Comparison of ENCODE assay signal across 19 cellular contexts in the genomic region with DNA sequence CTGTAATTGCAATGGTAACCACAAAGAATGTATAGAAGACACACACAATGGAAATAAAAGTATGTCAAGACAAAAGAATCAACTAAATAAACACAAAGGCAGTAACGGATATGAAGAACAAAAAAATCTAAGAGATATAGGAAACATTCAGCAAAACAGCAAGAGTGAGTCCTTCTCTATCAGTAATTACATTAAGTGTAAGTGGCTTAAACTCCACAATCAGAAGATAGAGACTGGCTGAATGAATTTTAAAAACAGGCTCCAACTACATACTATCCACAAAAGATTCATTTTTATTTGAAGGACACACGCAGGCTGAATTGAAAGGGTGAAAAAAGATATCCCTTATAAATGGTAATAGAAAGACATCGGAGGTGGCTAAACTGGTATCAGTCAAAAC. TPM values are rescaled to one million over a fixed set of nuclear protein-coding genes. Genes with fewer than 3 reads are reported as not detected.
A peak's percentile ranks its signal among the peaks of the same experiment; 100 is the strongest.
DNase-seq lines count a peak whose midpoint lies in the region; ATAC-seq, FAIRE-seq and TF ChIP-seq lines count a peak whose summit lies in the region.
"Had no signal": no experiment of that assay in that cellular context is flagged by ENCODE, and none has a peak within 500 bp of the region (broad histone marks: within the 10 kb centered on the region; RNA-seq: fewer than 3 reads in every experiment).

No MANE protein-coding gene starts in this region.

- H3K9ac ChIP-seq in BLaER1 (no peak overlapping the region), K562 (ENCODE audit: insufficient read depth in 1 of 2, low read depth in 2 of 2, low read length in 2 of 2) (no peak overlapping the region), iPS-20b (ENCODE audit: low read depth, low read length) (no peak overlapping the region), MM.1S (ENCODE audit: low read length) (no peak overlapping the region)

- POLR2A ChIA-PET in HEK293 (lab: Yijun Ruan, JAX): no interaction called here
- POLR2A ChIA-PET in K562 (lab: Yijun Ruan, JAX): no interaction called here

- TF ChIP-seq CTCF in HEK293 (tag by site-specific recombination; IDR thresholded peaks at IDR 0.05): no peak
- no peak for TF ChIP-seq CTCF in K562 (IDR thresholded peaks at IDR 0.05 in 2 of 3, conservative IDR thresholded peaks at IDR 0.05 in 1 of 3; ENCODE audit: insufficient read depth in 2 of 3, low read depth in 1 of 3, low read length in 3 of 3)
- no peak for TF ChIP-seq CTCF in MM.1S (IDR thresholded peaks at IDR 0.05; ENCODE audit: low read length)

- H4K20me1 ChIP-seq in BLaER1 (no peaks in the 10 kb centered on the region), K562 (replicated peaks; ENCODE audit: control insufficient read depth, insufficient read depth, low read length) (no peaks in the 10 kb centered on the region), MM.1S (ENCODE audit: insufficient read depth, low read length) (no peaks in the 10 kb centered on the region)

- H2AFZ ChIP-seq in K562 (ENCODE audit: low read depth, low read length) (no peak overlapping the region), MM.1S (ENCODE audit: low read length) (no peak overlapping the region)

- H3K9me2 ChIP-seq in MM.1S (replicated peaks; ENCODE audit: insufficient read depth, low read length): no peaks in the 10 kb centered on the region

- CTCF ChIA-PET in HEK293 (lab: Yijun Ruan, JAX) (no interaction called here), K562 (lab: Yijun Ruan, JAX; ENCODE audit: low intra/inter-chr PET ratio) (no interaction called here)

- 65% methylated on average over 3 of the region's 3 CpGs for WGBS in K562 (ENCODE audit: insufficient coverage, low coverage, missing lambda C conversion rate)

- no peak for TF ChIP-seq RAD21 in K562 (CRISPR knock-in tag; conservative IDR thresholded peaks at IDR 0.05 in 1 of 2, IDR thresholded peaks at IDR 0.05 in 1 of 2)

- intact Hi-C loops in K562 (cut with micrococcal nuclease): no loop called here

- H3F3A ChIP-seq in MM.1S (ENCODE audit: insufficient read depth, low read length): no peaks in the 10 kb centered on the region

- H3K36me3 ChIP-seq in BLaER1 (peaks cover 98% of the 10 kb centered on the region), HEK293 (ENCODE audit: control insufficient read depth in 2 of 2, insufficient read depth in 1 of 2, low read length in 2 of 2) (peaks cover 53 to 90% of the 10 kb centered on the region in 2 experiments), K562 (ENCODE audit: control insufficient read depth, insufficient read depth, low read length) (peaks cover 67% of the 10 kb centered on the region), iPS-20b (ENCODE audit: insufficient read depth, low read depth, low read length) (peaks cover 99% of the 10 kb centered on the region), MM.1S (replicated peaks; ENCODE audit: insufficient read depth, low read length) (peaks cover 21% of the 10 kb centered on the region)

- TF ChIP-seq POLR2A in K562 (conservative IDR thresholded peaks at IDR 0.05): no peak

- no peak for FAIRE-seq in K562 (lab: Jason Lieb, UNC)
- FAIRE-seq: D721Med, GM12878, H54 had no signal

- H3K79me2 ChIP-seq in K562 (ENCODE audit: control insufficient read depth, insufficient read depth, low read length) (no peaks in the 10 kb centered on the region), MM.1S (ENCODE audit: low read length) (no peaks in the 10 kb centered on the region)

- no peak for DNase-seq in K562 (ENCODE audit: extremely low read depth in 1 of 4, low spot score in 3 of 4)
- no peak for DNase-seq in stimulated activated naive CD4-positive, alpha-beta T cell (lab: John Stamatoyannopoulos, UW)
- no peak for DNase-seq in activated T-cell treated with anti-CD3 and anti-CD28 coated beads, Interleukin-2, amount 50 U/mL, for 1 hour
- DNase-seq in MM.1S: no peak
- DNase-seq: CD4-positive, CD25-positive, alpha-beta regulatory T cell; CD8-positive, alpha-beta T cell; DMS 273 treated with DMSO at 0.1 percent for 48 hours; DMS79; EL; GDM1; GOT3 had no signal

- no peak for TF ChIP-seq EP300 in K562 (IDR thresholded peaks at IDR 0.05; ENCODE audit: low read length)

- H3K4me1 ChIP-seq in BLaER1 (no peaks in the 10 kb centered on the region), HEK293 (ENCODE audit: control insufficient read depth, insufficient read depth, low read length) (no peaks in the 10 kb centered on the region), K562 (replicated peaks in 1 of 2; ENCODE audit: control insufficient read depth in 2 of 2, insufficient read depth in 2 of 2, low read length in 2 of 2) (no peaks in the 10 kb centered on the region), iPS-20b (ENCODE audit: insufficient read depth, low read length) (no peaks in the 10 kb centered on the region), MM.1S (ENCODE audit: low read length) (no peaks in the 10 kb centered on the region)
- H3K4me1 ChIP-seq: HAP-1 had no signal

- H3K9me3 ChIP-seq in BLaER1 (peaks cover 99% of the 10 kb centered on the region), HEK293 (ENCODE audit: control insufficient read depth, insufficient read depth, low read depth, low read length) (peaks cover 9% of the 10 kb centered on the region), K562 (replicated peaks; ENCODE audit: control insufficient read depth, insufficient read depth, low read depth, low read length) (peaks cover 51% of the 10 kb centered on the region), iPS-20b (ENCODE audit: insufficient read depth, low read depth, low read length) (peaks cover 98% of the 10 kb centered on the region), MM.1S (replicated peaks; ENCODE audit: insufficient read depth, low read length) (0 out of 2 replicates have a peak, but pooled peaks cover 4% of the 10 kb centered on the region)

- peak overlapping the region; percentile 31; the same call in 1 of the 2 replicates for H3K4me3 ChIP-seq in BLaER1
- no peak overlapping the region for H3K4me3 ChIP-seq in HEK293 (ENCODE audit: low read depth, low read length)
- H3K4me3 ChIP-seq in K562: no peak overlapping the region
- peak overlapping the region; percentile 9; the same call in 1 of the 2 replicates for H3K4me3 ChIP-seq in iPS-20b (ENCODE audit: low read length)
- no peak overlapping the region for H3K4me3 ChIP-seq in MM.1S (ENCODE audit: low read length)
- H3K4me3 ChIP-seq: GM12878, HAP-1 had no signal

- H3K9me1 ChIP-seq in K562 (ENCODE audit: control insufficient read depth, insufficient read depth, low read length): no peaks in the 10 kb centered on the region

- no peaks in the 10 kb centered on the region for H3K27me3 ChIP-seq in BLaER1
- no peaks in the 10 kb centered on the region for H3K27me3 ChIP-seq in K562 (ENCODE audit: control insufficient read depth in 2 of 2, insufficient read depth in 2 of 2, low read length in 2 of 2)
- no peaks in the 10 kb centered on the region for H3K27me3 ChIP-seq in iPS-20b (ENCODE audit: insufficient read depth, low read length)
- no peaks in the 10 kb centered on the region for H3K27me3 ChIP-seq in MM.1S (replicated peaks; ENCODE audit: insufficient read depth, low read length)

- in situ Hi-C loops in K562 (cut with MboI): no loop called here

- no TSS peak for BruUV-seq in K562 (replicated peaks; lab: Mats Ljungman, UMichigan)

- no peak overlapping the region for H3K27ac ChIP-seq in BLaER1
- no peak overlapping the region for H3K27ac ChIP-seq in HEK293 (ENCODE audit: extremely low read depth, low read depth, low read length)
- H3K27ac ChIP-seq in K562 (ENCODE audit: extremely low read depth, low read depth, low read length): no peak overlapping the region
- no peak overlapping the region for H3K27ac ChIP-seq in iPS-20b (ENCODE audit: low read length)
- H3K27ac ChIP-seq in MM.1S (ENCODE audit: low read length): no peak overlapping the region
- H3K27ac ChIP-seq: C4-2B had no signal

- no peak for ATAC-seq in K562
- ATAC-seq: CD8-positive, alpha-beta T cell; GM12878 had no signal

- no peak overlapping the region for H3K4me2 ChIP-seq in BLaER1
- no peak overlapping the region for H3K4me2 ChIP-seq in K562 (ENCODE audit: insufficient read depth, low read length)
- no peak overlapping the region for H3K4me2 ChIP-seq in MM.1S (ENCODE audit: low read depth, low read length)

RNA-seq across cellular contexts. Expression of gene ZNF616, which starts 19.5 kb away (rescaled TPM):
- total RNA-seq in K562 (2011; cell fraction: chromatin; rRNA removed; ENCODE audit: low replicate concordance): 9.9 and 32.8 TPM in 2 replicates
- total RNA-seq in K562 (2011; cell fraction: nucleolus; rRNA removed): 5.2 and 7.9 TPM in 2 replicates
- total RNA-seq in K562 (2011; cell fraction: nucleoplasm; rRNA removed): 8.8 and 10.0 TPM in 2 replicates
- 4.7 and 4.9 TPM in 2 replicates for total RNA-seq in K562 (2014; rRNA removed)
- 13.0 and 16.1 TPM in 2 replicates for total RNA-seq in K562 (2014; rRNA removed; fragmentation: Illumina TruSeq; extraction: Trizol)
- total RNA-seq in K562 (2015; rRNA removed; fragmentation: Illumina TruSeq; extraction: Trizol): 10.9 and 11.1 TPM in 2 replicates
- 9.4 and 9.6 TPM in 2 replicates for total RNA-seq in K562 (2021)
- 6.7 and 6.9 TPM in 2 replicates for polyA plus RNA-seq in K562 (2011; rRNA removed)
- 1.6 and 2.6 TPM in 2 replicates for polyA plus RNA-seq in K562 (2011; cell fraction: cytosol; rRNA removed)
- 5.0 and 5.3 TPM in 2 replicates for polyA plus RNA-seq in K562 (2011; cell fraction: nucleus; rRNA removed)
- 7.7 and 8.3 TPM in 2 replicates for polyA plus RNA-seq in K562 (2012)
- 9.2 and 11.2 TPM in 2 replicates for polyA plus RNA-seq in K562 (2014; fragmentation: Illumina TruSeq; extraction: Trizol)
- polyA plus RNA-seq in K562 (2014; fragmentation: Nextera tagmentation; extraction: Ambion mirVana): 1 to 10 TPM; 3.4 to 6.5 TPM
- 3.7 and 5.0 TPM in 2 replicates for polyA plus RNA-seq in K562 (2014; rRNA removed)
- 17.9 and 25.4 TPM in 2 replicates for polyA minus RNA-seq in K562 (2011; rRNA and poly(A)+ RNA removed)
- polyA minus RNA-seq in K562 (2011; cell fraction: cytosol; rRNA and poly(A)+ RNA removed): 6.1 and 9.4 TPM in 2 replicates
- 5.9 and 15.7 TPM in 2 replicates for polyA minus RNA-seq in K562 (2011; cell fraction: nucleus; rRNA and poly(A)+ RNA removed)

RNA-seq across cellular contexts. Expression of gene ZNF841, which starts 24.7 kb away (rescaled TPM):
- total RNA-seq in K562 (2011; cell fraction: chromatin; rRNA removed; ENCODE audit: low replicate concordance): 29.3 and 113 TPM in 2 replicates
- total RNA-seq in K562 (2011; cell fraction: nucleolus; rRNA removed): 15.5 and 20.5 TPM in 2 replicates
- 31.7 and 32.9 TPM in 2 replicates for total RNA-seq in K562 (2011; cell fraction: nucleoplasm; rRNA removed)
- total RNA-seq in K562 (2014; rRNA removed): 5.5 and 8.2 TPM in 2 replicates
- total RNA-seq in K562 (2014; rRNA removed; fragmentation: Illumina TruSeq; extraction: Trizol): 16.4 and 17.1 TPM in 2 replicates
- total RNA-seq in K562 (2015; rRNA removed; fragmentation: Illumina TruSeq; extraction: Trizol): 11.7 and 12.4 TPM in 2 replicates
- total RNA-seq in K562 (2021): 10.1 and 11.0 TPM in 2 replicates
- 11.1 and 13.5 TPM in 2 replicates for polyA plus RNA-seq in K562 (2011; rRNA removed)
- 6.8 and 6.9 TPM in 2 replicates for polyA plus RNA-seq in K562 (2011; cell fraction: cytosol; rRNA removed)
- polyA plus RNA-seq in K562 (2011; cell fraction: nucleus; rRNA removed): 20.7 and 23.8 TPM in 2 replicates
- 6.1 and 13.4 TPM in 2 replicates for polyA plus RNA-seq in K562 (2012)
- 11.9 and 12.2 TPM in 2 replicates for polyA plus RNA-seq in K562 (2014; fragmentation: Illumina TruSeq; extraction: Trizol)
- polyA plus RNA-seq in K562 (2014; fragmentation: Nextera tagmentation; extraction: Ambion mirVana): 1 to 10 TPM; 3.1 to 5.4 TPM
- 5.1 and 8.3 TPM in 2 replicates for polyA plus RNA-seq in K562 (2014; rRNA removed)
- polyA minus RNA-seq in K562 (2011; rRNA and poly(A)+ RNA removed): 20.7 and 24.7 TPM in 2 replicates
- 9.6 and 12.1 TPM in 2 replicates for polyA minus RNA-seq in K562 (2011; cell fraction: cytosol; rRNA and poly(A)+ RNA removed)
- 10.4 and 17.8 TPM in 2 replicates for polyA minus RNA-seq in K562 (2011; cell fraction: nucleus; rRNA and poly(A)+ RNA removed)

RNA-seq across cellular contexts. Expression of gene ZNF836, which starts 51.1 kb away (rescaled TPM):
- 0.97 TPM in 1 of 2 replicates, not detected in the other for total RNA-seq in K562 (2011; cell fraction: chromatin; rRNA removed; ENCODE audit: low replicate concordance)
- total RNA-seq in K562 (2011; cell fraction: nucleolus; rRNA removed): not detected in 2 replicates
- 0.15 and 0.69 TPM in 2 replicates for total RNA-seq in K562 (2011; cell fraction: nucleoplasm; rRNA removed)
- total RNA-seq in K562 (2014; rRNA removed): 0.20 and 0.50 TPM in 2 replicates
- total RNA-seq in K562 (2014; rRNA removed; fragmentation: Illumina TruSeq; extraction: Trizol): 0.19 and 0.69 TPM in 2 replicates
- 0.15 and 0.65 TPM in 2 replicates for total RNA-seq in K562 (2015; rRNA removed; fragmentation: Illumina TruSeq; extraction: Trizol)
- total RNA-seq in K562 (2021): 0.51 and 0.78 TPM in 2 replicates
- not detected in 2 replicates for polyA plus RNA-seq in K562 (2011; rRNA removed)
- polyA plus RNA-seq in K562 (2011; cell fraction: cytosol; rRNA removed): 0.21 TPM in 1 of 2 replicates, not detected in the other
- polyA plus RNA-seq in K562 (2011; cell fraction: nucleus; rRNA removed): 0.18 TPM in 1 of 2 replicates, not detected in the other
- polyA plus RNA-seq in K562 (2012): 0.68 and 1.7 TPM in 2 replicates
- 0.67 and 1.1 TPM in 2 replicates for polyA plus RNA-seq in K562 (2014; fragmentation: Illumina TruSeq; extraction: Trizol)
- under 1 TPM; 0.24 to 0.64 TPM for polyA plus RNA-seq in K562 (2014; fragmentation: Nextera tagmentation; extraction: Ambion mirVana)
- polyA plus RNA-seq in K562 (2014; rRNA removed): not detected in 2 replicates
- 0.06 TPM in 1 of 2 replicates, not detected in the other for polyA minus RNA-seq in K562 (2011; rRNA and poly(A)+ RNA removed)
- not detected in 2 replicates for polyA minus RNA-seq in K562 (2011; cell fraction: cytosol; rRNA and poly(A)+ RNA removed)
- not detected in 2 replicates for polyA minus RNA-seq in K562 (2011; cell fraction: nucleus; rRNA and poly(A)+ RNA removed)

Comparison
In these comparisons a context has a peak if more than half of its experiments do, and no peak if none do; other contexts are left out.
1. H3K4me3 ChIP-seq: peak in BLaER1 (single experiment) and iPS-20b (single experiment); none in HEK293 (single experiment), K562 (single experiment) and MM.1S (single experiment).